Comparison of ENCODE assay signal across 9 cellular contexts in the genomic region with DNA sequence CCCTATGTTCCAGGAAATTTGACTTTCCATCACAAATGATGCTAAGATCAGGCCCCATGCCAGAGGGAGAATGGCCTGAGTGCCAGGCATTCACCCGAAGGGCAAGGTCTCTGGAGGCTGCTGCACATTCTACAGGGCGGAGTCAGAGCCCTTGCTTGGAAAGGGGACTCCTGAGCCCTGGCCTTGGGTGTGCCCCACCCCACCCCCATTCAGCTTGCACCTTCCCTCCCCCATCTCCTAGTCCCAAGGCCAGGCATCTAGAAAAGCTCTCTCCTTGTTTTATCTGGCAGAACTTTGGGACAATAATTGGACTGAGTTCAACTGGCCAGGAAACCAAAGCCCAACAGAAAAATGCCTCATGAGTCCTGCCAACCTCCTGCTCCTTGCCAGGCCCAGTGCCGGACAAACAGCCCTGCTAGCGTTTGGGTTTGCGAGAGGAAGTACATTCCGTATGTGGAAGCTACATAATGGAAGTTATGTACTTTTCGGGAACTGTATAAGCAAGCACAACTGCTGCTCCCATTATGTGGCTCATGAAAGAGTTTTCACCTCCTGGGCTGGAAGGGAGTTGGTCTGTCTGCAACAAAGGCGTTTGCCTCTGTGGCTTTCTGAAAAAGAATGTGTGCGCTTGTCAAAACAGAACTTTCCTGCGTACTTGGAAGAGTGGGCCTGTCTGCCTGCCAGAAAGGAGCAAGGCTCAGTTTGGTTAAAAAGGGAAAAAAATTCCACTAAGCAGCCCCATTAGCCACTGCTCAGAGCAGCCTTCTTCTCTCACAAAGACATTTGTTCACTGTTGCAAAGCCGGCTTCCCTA.
DNase-seq lines count a peak whose midpoint lies in the region; ATAC-seq and TF ChIP-seq lines count a peak whose summit lies in the region.
"Had no signal": no experiment of that assay in that cellular context is flagged by ENCODE, and none has a peak within 500 bp of the region (broad histone marks: within the 10 kb centered on the region; RNA-seq: fewer than 3 reads in every experiment).

No MANE protein-coding gene starts in this region.

- H3K27ac ChIP-seq in uterus: peak overlapping the region; percentile 64 to 69
- H3K27ac ChIP-seq: neutrophil had no signal

- peak; percentile 77 for DNase-seq in Right ventricle myocardium superior
- peak; percentile 43 for DNase-seq in occipital lobe (lab: John Stamatoyannopoulos, UW)
- peak; percentile 71 to 72 for DNase-seq in uterus
- no peak for DNase-seq in COR-L47 (lab: John Stamatoyannopoulos, UW)
- DNase-seq in KG1 (lab: John Stamatoyannopoulos, UW): no peak
- no peak for DNase-seq in stimulated activated CD4-positive, alpha-beta T cell treated with anti-CD3 and anti-CD28 coated beads, Interleukin-2, amount 100 ng/mL, for 24 hours
- DNase-seq: activated naive CD8-positive, alpha-beta T cell treated with anti-CD3 and anti-CD28 coated beads, Interleukin-2, amount 10 ng/mL, durations not matched to agents 7 days and 5 days had no signal

- no peaks in the 10 kb centered on the region for H3K27me3 ChIP-seq in uterus
- H3K27me3 ChIP-seq: neutrophil had no signal

- H3K4me1 ChIP-seq in uterus: peaks cover 0 to 5% of the 10 kb centered on the region in 2 donors

- H3K9me3 Mint-ChIP-seq in brain: peaks cover 0 to 4% (median 0%) of the 10 kb centered on the region in 5 experiments
- H3K9me3 Mint-ChIP-seq: activated naive CD8-positive, alpha-beta T cell treated with anti-CD3 and anti-CD28 coated beads, Interleukin-2, amount 10 ng/mL, durations not matched to agents 7 days and 5 days had no signal

- no peak overlapping the region for H3K4me3 ChIP-seq in uterus

- intact Hi-C loops in Right ventricle myocardium superior (cut with DNase I) (no loop called here), uterus (cut with DNase I; ENCODE audit: low total_unique reads) (no loop called here)

- no peaks in the 10 kb centered on the region for H3K27me3 Mint-ChIP-seq in brain

- no peak for TF ChIP-seq POLR2A in uterus (IDR thresholded peaks at IDR 0.05)

- TF ChIP-seq CTCF in brain (conservative IDR thresholded peaks at IDR 0.05) (no peak), uterus (IDR thresholded peaks at IDR 0.05) (no peak)

- ATAC-seq in Right ventricle myocardium superior (ENCODE audit: poor library complexity): peak; percentile 87

- H3K36me3 ChIP-seq in uterus: no peaks in the 10 kb centered on the region
- H3K36me3 ChIP-seq: neutrophil had no signal

- no peaks in the 10 kb centered on the region for H3K36me3 Mint-ChIP-seq in brain
- H3K36me3 Mint-ChIP-seq: activated naive CD8-positive, alpha-beta T cell treated with anti-CD3 and anti-CD28 coated beads, Interleukin-2, amount 10 ng/mL, durations not matched to agents 7 days and 5 days had no signal

- peak overlapping the region in 1 of 5 experiments; percentile 56 for H3K4me3 Mint-ChIP-seq in brain
- H3K4me3 Mint-ChIP-seq: activated naive CD8-positive, alpha-beta T cell treated with anti-CD3 and anti-CD28 coated beads, Interleukin-2, amount 10 ng/mL, durations not matched to agents 7 days and 5 days had no signal

- peaks cover 54% of the 10 kb centered on the region for H3K4me1 Mint-ChIP-seq in brain
- H3K4me1 Mint-ChIP-seq: activated naive CD8-positive, alpha-beta T cell treated with anti-CD3 and anti-CD28 coated beads, Interleukin-2, amount 10 ng/mL, durations not matched to agents 7 days and 5 days had no signal

- H3K9me3 ChIP-seq in uterus: no peaks in the 10 kb centered on the region
- H3K9me3 ChIP-seq: neutrophil had no signal

- H3K27ac Mint-ChIP-seq in brain: peak overlapping the region in 4 of 5 experiments; percentile 52 to 90 (median 74)
- H3K27ac Mint-ChIP-seq: activated naive CD8-positive, alpha-beta T cell treated with anti-CD3 and anti-CD28 coated beads, Interleukin-2, amount 10 ng/mL, durations not matched to agents 7 days and 5 days had no signal

Comparison
In these comparisons a context has a peak if more than half of its experiments do, and no peak if none do; other contexts are left out.
1. DNase-seq: peak in Right ventricle myocardium superior (single experiment), occipital lobe (single experiment) and uterus (2 of 2); none in COR-L47 (single experiment), KG1 (single experiment) and stimulated activated CD4-positive, alpha-beta T cell treated with anti-CD3 and anti-CD28 coated beads, Interleukin-2, amount 100 ng/mL, for 24 hours (0 of 2).